In genomic region chr15:88255109-88255495, GRCh38 we compare ENCODE assay signal across 11 cellular contexts. TPM values are rescaled to one million over a fixed set of nuclear protein-coding genes. Genes with fewer than 3 reads are reported as not detected.
DNase-seq lines count a peak whose midpoint lies in the region; ATAC-seq, FAIRE-seq and TF ChIP-seq lines count a peak whose summit lies in the region.
"Had no signal": no experiment of that assay in that cellular context is flagged by ENCODE, and none has a peak within 500 bp of the region (broad histone marks: within the 10 kb centered on the region; RNA-seq: fewer than 3 reads in every experiment).

No MANE protein-coding gene starts in this region.

- no peak overlapping the region; the same call in 1 of the 2 replicates for H4K8ac ChIP-seq in H1 (ENCODE audit: extremely low read depth, insufficient read depth, low read length)

- H2BK5ac ChIP-seq in H1 (ENCODE audit: low read depth, low read length) = no peak overlapping the region

- FAIRE-seq in H1 (lab: Jason Lieb, UNC) = no peak

- H2BK120ac ChIP-seq in H1 (replicated peaks; ENCODE audit: low read depth, low read length) = no peak overlapping the region

- CTCF ChIA-PET in H1 (lab: Charles Lee; ENCODE audit: partially characterized antibody) = interaction anchor here (1.3 to 6.2 kb wide), 4 partner anchors 8 to 20 kb away, joined by 7 to 45 read pairs (median 11); no protein-coding TSS in a partner anchor

- peaks cover 52% of the 10 kb centered on the region for H3K27me3 ChIP-seq in HUES48 (ENCODE audit: control insufficient read depth, insufficient read depth, low read length)
- H3K27me3 ChIP-seq in H1 (replicated peaks in 1 of 4; ENCODE audit: control insufficient read depth in 3 of 4, extremely low read depth in 1 of 4, insufficient read depth in 3 of 4, low read length in 3 of 4) = peaks cover 21 to 47% (median 35%) of the 10 kb centered on the region in 4 experiments
- peaks cover 94% of the 10 kb centered on the region for H3K27me3 ChIP-seq in neural progenitor cell

- POLR2A ChIA-PET in H1 (lab: Charles Lee; ENCODE audit: partially characterized antibody) = no interaction called here

- H3K23ac ChIP-seq in H1 (ENCODE audit: insufficient read length) = no peak overlapping the region

- H3K4me2 ChIP-seq in H1 (ENCODE audit: insufficient read depth in 1 of 2, low read depth in 2 of 2, low read length in 2 of 2) (peak overlapping the region; percentile 80 to 94), neural progenitor cell (peak overlapping the region; percentile 100)

- no peak for TF ChIP-seq CTCF in H1 (IDR thresholded peaks at IDR 0.05; ENCODE audit: control extremely low read depth in 1 of 3, insufficient read depth in 1 of 3, low read depth in 1 of 3, low read length in 3 of 3)
- TF ChIP-seq CTCF in neural progenitor cell (IDR thresholded peaks at IDR 0.05) = no peak

- peaks cover 10% of the 10 kb centered on the region for H3K4me1 Mint-ChIP-seq in neural progenitor cell

- H3K9ac ChIP-seq in HUES48 (ENCODE audit: low read depth, low read length) (no peak overlapping the region), H1 (replicated peaks in 1 of 4; ENCODE audit: extremely low read depth in 1 of 4, low read depth in 3 of 4, low read length in 3 of 4) (0 out of 7 replicates have a peak overlapping the region, but pooled peaks of 1 of the 4 experiments have one; percentile 11), neural progenitor cell (no peak overlapping the region)

- H3K4me3 ChIP-seq in HUES48 (ENCODE audit: low read depth, low read length) (peak overlapping the region; percentile 55), H1 (ENCODE audit: extremely low read depth in 1 of 4, insufficient read depth in 2 of 4, low read depth in 3 of 4, low read length in 4 of 4) (peak overlapping the region; percentile 62 to 80 (median 72)), neural progenitor cell (peak overlapping the region; percentile 74)

- no peak for TF ChIP-seq RAD21 in H1 (IDR thresholded peaks at IDR 0.05 in 1 of 2, conservative IDR thresholded peaks at IDR 0.05 in 1 of 2; ENCODE audit: low read depth in 2 of 2, low read length in 2 of 2)

- H3K4ac ChIP-seq in H1 (replicated peaks; ENCODE audit: insufficient read length, low read depth, low read length) = no peak overlapping the region

- no peaks in the 10 kb centered on the region for H3K79me1 ChIP-seq in H1 (ENCODE audit: low read depth, low read length)

- H4K20me1 ChIP-seq in H1 (replicated peaks in 1 of 2; ENCODE audit: control insufficient read depth in 1 of 2, insufficient read depth in 2 of 2, low read length in 2 of 2) (peaks cover 0 to 2% of the 10 kb centered on the region in 2 experiments), neural progenitor cell (ENCODE audit: low read depth) (peaks cover 15% of the 10 kb centered on the region)

- no peak overlapping the region for H3K27ac Mint-ChIP-seq in neural progenitor cell

- H3K56ac ChIP-seq in H1 (replicated peaks; ENCODE audit: insufficient read length, low read depth, low read length) = no peak overlapping the region

- no peaks in the 10 kb centered on the region for H3K36me3 Mint-ChIP-seq in neural progenitor cell

- no peak overlapping the region for H4K91ac ChIP-seq in H1 (replicated peaks; ENCODE audit: insufficient read length, low read length)

- peaks cover 42% of the 10 kb centered on the region for H3K27me3 Mint-ChIP-seq in neural progenitor cell (ENCODE audit: insufficient read depth, low read depth)

- H3K9me3 ChIP-seq in HUES48 (ENCODE audit: control insufficient read depth, insufficient read depth, low read length) = no peaks in the 10 kb centered on the region
- no peaks in the 10 kb centered on the region for H3K9me3 ChIP-seq in H1 (ENCODE audit: insufficient read depth in 2 of 2, low read depth in 1 of 2, low read length in 1 of 2)
- no peaks in the 10 kb centered on the region for H3K9me3 ChIP-seq in neural progenitor cell (ENCODE audit: low read depth)
- H3K9me3 ChIP-seq: MG63 had no signal

- ATAC-seq in HG03378 (IDR thresholded peaks at IDR 0.05; ENCODE audit: unreplicated experiment) = no peak

- no peak overlapping the region for H2BK20ac ChIP-seq in H1 (ENCODE audit: low read length)

- H3K23me2 ChIP-seq in H1 (ENCODE audit: low read depth, low read length) = peaks cover 26% of the 10 kb centered on the region; the same call in 1 of the 2 replicates

- peaks cover 2% of the 10 kb centered on the region for H3K9me3 Mint-ChIP-seq in neural progenitor cell

- H3F3A ChIP-seq in neural progenitor cell (ENCODE audit: low read depth) = peaks cover 17% of the 10 kb centered on the region

- no peak for TF ChIP-seq EP300 in H1 (IDR thresholded peaks at IDR 0.05; ENCODE audit: borderline replicate concordance in 1 of 2, low read depth in 2 of 2, low read length in 2 of 2)

- H3K79me2 ChIP-seq in H1 (ENCODE audit: control insufficient read depth in 1 of 2, insufficient read depth in 2 of 2, low read length in 2 of 2) = no peaks in the 10 kb centered on the region
- H3K79me2 ChIP-seq in neural progenitor cell (ENCODE audit: low read depth) = no peaks in the 10 kb centered on the region

- TF ChIP-seq POLR2A in H1 (IDR thresholded peaks at IDR 0.05; ENCODE audit: control extremely low read depth in 1 of 2, low read depth in 2 of 2, low read length in 2 of 2) = no peak

- H3K4me1 ChIP-seq in HUES48 (ENCODE audit: control insufficient read depth, insufficient read depth, low read length) = 0 out of 2 replicates have a peak, but pooled peaks cover 4% of the 10 kb centered on the region
- peaks cover 0 to 5% (median 3%) of the 10 kb centered on the region in 4 experiments; a peak in 6 of 7 replicates for H3K4me1 ChIP-seq in H1 (replicated peaks in 1 of 4; ENCODE audit: control insufficient read depth in 3 of 4, insufficient read depth in 4 of 4, low read length in 3 of 4)
- H3K4me1 ChIP-seq in neural progenitor cell = peaks cover 11% of the 10 kb centered on the region

- 2% methylated on average over 21 of the region's 22 CpGs; no CpG with 5 or more reads in 1 of the 2 experiments for WGBS in H1 (ENCODE audit: extremely low coverage in 1 of 2, insufficient coverage in 1 of 2, insufficient read length in 1 of 2, insufficient replicate concordance in 2 of 2, low coverage in 1 of 2, low lambda C conversion rate in 2 of 2, missing lambda C conversion rate in 1 of 2), 2 experiments

- peak; percentile 44 for DNase-seq in Ammon's horn (ENCODE audit: low spot score)
- DNase-seq in H1 (ENCODE audit: low read depth in 1 of 2, low spot score in 2 of 2) = no peak
- DNase-seq in neural progenitor cell (ENCODE audit: low spot score) = no peak
- no peak for DNase-seq in LoVo (ENCODE audit: low spot score)
- no peak for DNase-seq in Kasumi-1 (lab: John Stamatoyannopoulos, UW)
- no peak for DNase-seq in UCSD-AML1 (lab: John Stamatoyannopoulos, UW; ENCODE audit: unreplicated experiment)
- DNase-seq: erythroblast, SW 1271 had no signal

- H2BK15ac ChIP-seq in H1 (ENCODE audit: low read length) = no peak overlapping the region

- no peak overlapping the region for H2AK5ac ChIP-seq in H1 (ENCODE audit: low read depth, low read length)

- no peak overlapping the region for H2BK12ac ChIP-seq in H1 (ENCODE audit: low read depth, low read length)

- H3K27ac ChIP-seq in HUES48 (ENCODE audit: low read depth, low read length) (no peak overlapping the region), H1 (ENCODE audit: low read depth, low read length) (no peak overlapping the region), neural progenitor cell (no peak overlapping the region)

- peak overlapping the region; percentile 6; the same call in 1 of the 2 replicates for H2AFZ ChIP-seq in H1 (ENCODE audit: low read length)
- H2AFZ ChIP-seq in neural progenitor cell (replicated peaks) = peak overlapping the region; percentile 58

- H3K14ac ChIP-seq in H1 (ENCODE audit: insufficient read length) = no peak overlapping the region

- no peak overlapping the region for H3K18ac ChIP-seq in H1 (ENCODE audit: extremely low read depth, low read length)

- no peak overlapping the region for H4K5ac ChIP-seq in H1 (ENCODE audit: insufficient read length, low read depth, low read length)

- no peaks in the 10 kb centered on the region for H3K36me3 ChIP-seq in HUES48 (ENCODE audit: control insufficient read depth, insufficient read depth, low read length)
- H3K36me3 ChIP-seq in H1 (ENCODE audit: control insufficient read depth in 2 of 4, insufficient read depth in 4 of 4, low read length in 3 of 4) = no peaks in the 10 kb centered on the region
- no peaks in the 10 kb centered on the region for H3K36me3 ChIP-seq in neural progenitor cell
- H3K36me3 ChIP-seq: MG63 had no signal

- peak overlapping the region; percentile 89 for H3K4me3 Mint-ChIP-seq in neural progenitor cell

TF ChIP-seq in H1, 55 proteins besides CTCF, POLR2A, EP300 and RAD21:
- TF ChIP-seq POU5F1 (IDR thresholded peaks at IDR 0.05; ENCODE audit: low read depth, low read length) (no peak), EZH2 (IDR thresholded peaks at IDR 0.05; ENCODE audit: low read depth, low read length, severe bottlenecking) (no peak), SUZ12 (IDR thresholded peaks at IDR 0.05; ENCODE audit: low read length) (peak; percentile 88), TEAD4 (IDR thresholded peaks at IDR 0.05; ENCODE audit: low read depth, low read length) (no peak)
TF ChIP-seq in H1: peak in this region for 1.

RNA-seq across cellular contexts. Expression of gene NTRK3, which starts 1.4 kb away (rescaled TPM):
- 4.5 and 4.6 TPM in 2 replicates for total RNA-seq in H1 (2021; fragmentation: NEBNext Ultra II Directional; extraction: Animal tissue kit (Norgen Biotek cat#: 25700))
- polyA plus RNA-seq in H1 (2011; rRNA removed) = 6.8 and 7.4 TPM in 2 replicates
- 6.6 TPM for polyA plus RNA-seq in H1 (2011; cell fraction: cytosol; rRNA removed)
- polyA plus RNA-seq in H1 (2011; cell fraction: nucleus; rRNA removed) = 15.9 TPM
- 2.3 to 4.3 TPM (median 3.8 TPM) in 4 replicates for polyA plus RNA-seq in H1 (2012, experiment 1 of 2)
- polyA plus RNA-seq in H1 (2012, experiment 2 of 2) = 2.0 TPM
- polyA plus RNA-seq in H1 (2013, experiment 1 of 2) = 3.3 TPM
- 3.0 TPM for polyA plus RNA-seq in H1 (2013, experiment 2 of 2)
- polyA minus RNA-seq in H1 (2011; rRNA and poly(A)+ RNA removed) = 13.5 and 15.7 TPM in 2 replicates
- polyA minus RNA-seq in H1 (2011; cell fraction: cytosol; rRNA and poly(A)+ RNA removed) = 13.7 TPM
- polyA minus RNA-seq in H1 (2011; cell fraction: nucleus; rRNA and poly(A)+ RNA removed) = 10.5 TPM
- 2.0 and 2.4 TPM in 2 replicates for total RNA-seq in neural progenitor cell (ENCODE audit: low replicate concordance)
